In genomic region chr15:78049691-78050440, GRCh38 we compare ENCODE assay signal across 10 cellular contexts. TPM values are rescaled to one million over a fixed set of nuclear protein-coding genes. Genes with fewer than 3 reads are reported as not detected.
DNase-seq lines count a peak whose midpoint lies in the region; ATAC-seq and TF ChIP-seq lines count a peak whose summit lies in the region.
"Had no signal": no experiment of that assay in that cellular context is flagged by ENCODE, and none has a peak within 500 bp of the region (broad histone marks: within the 10 kb centered on the region; RNA-seq: fewer than 3 reads in every experiment).

No MANE protein-coding gene starts in this region.

- no peaks in the 10 kb centered on the region for H3K9me2 ChIP-seq in Loucy (replicated peaks; ENCODE audit: low read depth, low read length)

- H3K4me1 ChIP-seq in Loucy (ENCODE audit: insufficient read depth, low read length, poor library complexity, severe bottlenecking): peaks cover 97% of the 10 kb centered on the region
- H3K4me1 ChIP-seq in muscle layer of duodenum (ENCODE audit: control insufficient read depth in 1 of 2, insufficient read depth in 2 of 2, low read length in 2 of 2): peaks cover 48 to 58% of the 10 kb centered on the region in 2 donors
- peaks cover 18% of the 10 kb centered on the region for H3K4me1 ChIP-seq in ovary (ENCODE audit: insufficient read depth)
- H3K4me1 ChIP-seq in aorta (ENCODE audit: control insufficient read depth in 1 of 2, insufficient read depth in 2 of 2, low read length in 2 of 2): no peaks in the 10 kb centered on the region

- peak overlapping the region; percentile 95 for H3K27ac Mint-ChIP-seq in activated naive CD4-positive, alpha-beta T cell treated with anti-CD3 and anti-CD28 coated beads, Interleukin-2, amount 50 U/mL, for 24 hours

- H3K27me3 ChIP-seq in Loucy (ENCODE audit: insufficient read depth, low read length, poor library complexity, severe bottlenecking) (no peaks in the 10 kb centered on the region), muscle layer of duodenum (ENCODE audit: low read depth, low read length) (no peaks in the 10 kb centered on the region), ovary (no peaks in the 10 kb centered on the region), aorta (ENCODE audit: control insufficient read depth in 1 of 2, insufficient read depth in 2 of 2, low read length in 1 of 2) (no peaks in the 10 kb centered on the region)

- peak overlapping the region; percentile 81 for H3K4me2 ChIP-seq in Loucy (ENCODE audit: low read depth, low read length, poor library complexity, severe bottlenecking)

- H4K20me1 ChIP-seq in Loucy (ENCODE audit: insufficient read depth, low read length, poor library complexity, severe bottlenecking): no peaks in the 10 kb centered on the region

- no peak for TF ChIP-seq EP300 in ovary (IDR thresholded peaks at IDR 0.05)

- H3K4me3 Mint-ChIP-seq in activated naive CD4-positive, alpha-beta T cell treated with anti-CD3 and anti-CD28 coated beads, Interleukin-2, amount 50 U/mL, for 24 hours: peak overlapping the region; percentile 73

- H3K9me3 Mint-ChIP-seq in activated naive CD4-positive, alpha-beta T cell treated with anti-CD3 and anti-CD28 coated beads, Interleukin-2, amount 50 U/mL, for 24 hours: no peaks in the 10 kb centered on the region

- H3K27ac ChIP-seq in muscle layer of duodenum (ENCODE audit: low read length): peak overlapping the region; percentile 52
- no peak overlapping the region for H3K27ac ChIP-seq in ovary
- H3K27ac ChIP-seq in aorta (ENCODE audit: low read depth in 1 of 2, low read length in 2 of 2): no peak overlapping the region

- peak; percentile 76 for DNase-seq in GM03348 (ENCODE audit: low spot score)
- DNase-seq in ovary: no peak
- no peak for DNase-seq in aorta
- DNase-seq in LoVo (ENCODE audit: low spot score): no peak

- peaks cover 96% of the 10 kb centered on the region for H3K4me1 Mint-ChIP-seq in activated naive CD4-positive, alpha-beta T cell treated with anti-CD3 and anti-CD28 coated beads, Interleukin-2, amount 50 U/mL, for 24 hours

- peaks cover 66% of the 10 kb centered on the region for H3K79me2 ChIP-seq in Loucy (ENCODE audit: insufficient read depth, low read length)

- ATAC-seq in GM21529 (IDR thresholded peaks at IDR 0.05; ENCODE audit: unreplicated experiment) (peak; percentile 72), aorta (ENCODE audit: low FRiP score) (no peak)

- H3K9me3 ChIP-seq in Loucy (ENCODE audit: insufficient read depth, low read depth, low read length) (no peaks in the 10 kb centered on the region), muscle layer of duodenum (ENCODE audit: control insufficient read depth in 1 of 2, low read length in 2 of 2) (no peaks in the 10 kb centered on the region), ovary (no peaks in the 10 kb centered on the region), aorta (ENCODE audit: control insufficient read depth, low read length) (no peaks in the 10 kb centered on the region)

- peaks cover 6% of the 10 kb centered on the region for H3K36me3 Mint-ChIP-seq in activated naive CD4-positive, alpha-beta T cell treated with anti-CD3 and anti-CD28 coated beads, Interleukin-2, amount 50 U/mL, for 24 hours

- peak overlapping the region; percentile 93 for H3K9ac ChIP-seq in Loucy (ENCODE audit: low read depth, low read length, poor library complexity, severe bottlenecking)

- TF ChIP-seq CTCF in Loucy (conservative IDR thresholded peaks at IDR 0.05; ENCODE audit: low read length) (no peak), ovary (IDR thresholded peaks at IDR 0.05) (no peak)

- H3K36me3 ChIP-seq in Loucy (ENCODE audit: insufficient read depth, low read length) (peaks cover 41% of the 10 kb centered on the region), muscle layer of duodenum (ENCODE audit: control insufficient read depth in 1 of 2, insufficient read depth in 2 of 2, low read length in 2 of 2) (peaks cover 0 to 22% of the 10 kb centered on the region in 2 donors), ovary (no peaks in the 10 kb centered on the region), aorta (ENCODE audit: control insufficient read depth in 1 of 2, insufficient read depth in 2 of 2, low read length in 1 of 2) (peaks cover 4 to 5% of the 10 kb centered on the region in 2 donors)

- no peaks in the 10 kb centered on the region for H3K27me3 Mint-ChIP-seq in activated naive CD4-positive, alpha-beta T cell treated with anti-CD3 and anti-CD28 coated beads, Interleukin-2, amount 50 U/mL, for 24 hours

- TF ChIP-seq POLR2A in ovary (IDR thresholded peaks at IDR 0.05): no peak

- intact Hi-C loops in ovary (cut with DNase I) (no loop called here), aorta (cut with DNase I) (no loop called here)

- no peak overlapping the region for H2AFZ ChIP-seq in Loucy (ENCODE audit: low read length)

- WGBS in ovary, 3 donors: 19 to 26% (median 21%) methylated on average over 7 of the region's 7 CpGs
- 82% methylated on average over 7 of the region's 7 CpGs for WGBS in aorta, 2 donors

- H3K4me3 ChIP-seq in Loucy (ENCODE audit: low read length, poor library complexity, severe bottlenecking): peak overlapping the region; percentile 67
- H3K4me3 ChIP-seq in muscle layer of duodenum (ENCODE audit: low read depth in 1 of 2, low read length in 2 of 2): no peak overlapping the region
- H3K4me3 ChIP-seq in ovary: no peak overlapping the region
- no peak overlapping the region for H3K4me3 ChIP-seq in aorta (ENCODE audit: low read length in 2 of 2)

- H3F3A ChIP-seq in Loucy (ENCODE audit: low read depth): peaks cover 58% of the 10 kb centered on the region

RNA-seq across cellular contexts. Expression of gene TBC1D2B, which starts 27.6 kb away (rescaled TPM):
- total RNA-seq in ovary (100 to 1,000 TPM in 4 of 7 donors, 10 to 100 TPM in 3; 42.3 to 146 (median 115) TPM), aorta (100 to 1,000 TPM in 1 of 2 donors, 10 to 100 TPM in 1; 49.0 to 109 TPM)
- polyA plus RNA-seq in ovary (100 to 1,000 TPM in 1 of 2 donors, 10 to 100 TPM in 1; 53.3 to 122 TPM), aorta (10 to 100 TPM in 1 of 2 donors, 1 to 10 TPM in 1; 9.8 to 57.5 TPM)

RNA-seq across cellular contexts. Expression of gene SH2D7, which starts 42.5 kb away (rescaled TPM):
- total RNA-seq in ovary: not detected
- not detected for polyA plus RNA-seq in ovary
- not detected for total RNA-seq in aorta
- 1 to 10 TPM in 1 of 2 donors, not detected in 1; 1.0 TPM for polyA plus RNA-seq in aorta
- total RNA-seq: lung microvascular endothelial cell, NCI-H460 had no signal
